In the genomic region with DNA sequence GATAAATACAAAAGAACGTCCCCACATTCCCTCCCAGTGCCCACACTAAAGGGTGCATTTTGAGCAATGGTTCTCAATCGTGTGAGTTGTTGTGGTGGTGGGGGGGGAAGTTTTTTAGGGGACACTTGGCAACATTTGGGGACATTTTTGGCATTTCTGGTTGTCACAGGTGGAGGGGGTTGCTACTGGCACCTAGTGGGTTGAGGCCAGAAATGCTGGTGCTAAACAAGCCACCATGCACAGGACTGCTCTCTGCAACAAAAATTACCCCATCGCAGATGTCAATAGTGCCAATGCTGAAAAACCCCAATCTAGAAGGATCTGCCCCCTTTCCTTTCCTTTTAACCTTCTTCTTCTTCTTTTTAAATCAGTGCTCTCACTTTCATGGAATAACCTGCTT, we compare ENCODE assay signal across 1 cellular context.
TF ChIP-seq lines count a peak whose summit lies in the region.

No MANE protein-coding gene starts in this region.

TF ChIP-seq in WTC11, 78 proteins besides CTCF, POLR2A, EP300 and RAD21:
- no peak for TF ChIP-seq MLX (CRISPR knock-in tag; IDR thresholded peaks at IDR 0.05)
- no peak for TF ChIP-seq NFATC4 (CRISPR knock-in tag; IDR thresholded peaks at IDR 0.05)
- TF ChIP-seq, protein P1, sequence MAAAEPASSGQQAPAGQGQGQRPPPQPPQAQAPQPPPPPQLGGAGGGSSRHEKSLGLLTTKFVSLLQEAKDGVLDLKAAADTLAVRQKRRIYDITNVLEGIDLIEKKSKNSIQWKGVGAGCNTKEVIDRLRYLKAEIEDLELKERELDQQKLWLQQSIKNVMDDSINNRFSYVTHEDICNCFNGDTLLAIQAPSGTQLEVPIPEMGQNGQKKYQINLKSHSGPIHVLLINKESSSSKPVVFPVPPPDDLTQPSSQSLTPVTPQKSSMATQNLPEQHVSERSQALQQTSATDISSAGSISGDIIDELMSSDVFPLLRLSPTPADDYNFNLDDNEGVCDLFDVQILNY (CRISPR knock-in tag; IDR thresholded peaks at IDR 0.05): no peak
- no peak for TF ChIP-seq FOXK1 (CRISPR knock-in tag; IDR thresholded peaks at IDR 0.05)
- TF ChIP-seq ZNF281 (CRISPR knock-in tag; IDR thresholded peaks at IDR 0.05): no peak
- TF ChIP-seq, protein P2, sequence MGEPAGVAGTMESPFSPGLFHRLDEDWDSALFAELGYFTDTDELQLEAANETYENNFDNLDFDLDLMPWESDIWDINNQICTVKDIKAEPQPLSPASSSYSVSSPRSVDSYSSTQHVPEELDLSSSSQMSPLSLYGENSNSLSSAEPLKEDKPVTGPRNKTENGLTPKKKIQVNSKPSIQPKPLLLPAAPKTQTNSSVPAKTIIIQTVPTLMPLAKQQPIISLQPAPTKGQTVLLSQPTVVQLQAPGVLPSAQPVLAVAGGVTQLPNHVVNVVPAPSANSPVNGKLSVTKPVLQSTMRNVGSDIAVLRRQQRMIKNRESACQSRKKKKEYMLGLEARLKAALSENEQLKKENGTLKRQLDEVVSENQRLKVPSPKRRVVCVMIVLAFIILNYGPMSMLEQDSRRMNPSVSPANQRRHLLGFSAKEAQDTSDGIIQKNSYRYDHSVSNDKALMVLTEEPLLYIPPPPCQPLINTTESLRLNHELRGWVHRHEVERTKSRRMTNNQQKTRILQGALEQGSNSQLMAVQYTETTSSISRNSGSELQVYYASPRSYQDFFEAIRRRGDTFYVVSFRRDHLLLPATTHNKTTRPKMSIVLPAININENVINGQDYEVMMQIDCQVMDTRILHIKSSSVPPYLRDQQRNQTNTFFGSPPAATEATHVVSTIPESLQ (CRISPR knock-in tag; IDR thresholded peaks at IDR 0.05): no peak
- TF ChIP-seq TEAD4 (CRISPR knock-in tag; IDR thresholded peaks at IDR 0.05): no peak
- TF ChIP-seq TP53 (CRISPR knock-in tag; IDR thresholded peaks at IDR 0.05): no peak
- TF ChIP-seq, protein P3, sequence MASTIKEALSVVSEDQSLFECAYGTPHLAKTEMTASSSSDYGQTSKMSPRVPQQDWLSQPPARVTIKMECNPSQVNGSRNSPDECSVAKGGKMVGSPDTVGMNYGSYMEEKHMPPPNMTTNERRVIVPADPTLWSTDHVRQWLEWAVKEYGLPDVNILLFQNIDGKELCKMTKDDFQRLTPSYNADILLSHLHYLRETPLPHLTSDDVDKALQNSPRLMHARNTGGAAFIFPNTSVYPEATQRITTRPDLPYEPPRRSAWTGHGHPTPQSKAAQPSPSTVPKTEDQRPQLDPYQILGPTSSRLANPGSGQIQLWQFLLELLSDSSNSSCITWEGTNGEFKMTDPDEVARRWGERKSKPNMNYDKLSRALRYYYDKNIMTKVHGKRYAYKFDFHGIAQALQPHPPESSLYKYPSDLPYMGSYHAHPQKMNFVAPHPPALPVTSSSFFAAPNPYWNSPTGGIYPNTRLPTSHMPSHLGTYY (CRISPR knock-in tag; IDR thresholded peaks at IDR 0.05): no peak
- TF ChIP-seq, protein P4, sequence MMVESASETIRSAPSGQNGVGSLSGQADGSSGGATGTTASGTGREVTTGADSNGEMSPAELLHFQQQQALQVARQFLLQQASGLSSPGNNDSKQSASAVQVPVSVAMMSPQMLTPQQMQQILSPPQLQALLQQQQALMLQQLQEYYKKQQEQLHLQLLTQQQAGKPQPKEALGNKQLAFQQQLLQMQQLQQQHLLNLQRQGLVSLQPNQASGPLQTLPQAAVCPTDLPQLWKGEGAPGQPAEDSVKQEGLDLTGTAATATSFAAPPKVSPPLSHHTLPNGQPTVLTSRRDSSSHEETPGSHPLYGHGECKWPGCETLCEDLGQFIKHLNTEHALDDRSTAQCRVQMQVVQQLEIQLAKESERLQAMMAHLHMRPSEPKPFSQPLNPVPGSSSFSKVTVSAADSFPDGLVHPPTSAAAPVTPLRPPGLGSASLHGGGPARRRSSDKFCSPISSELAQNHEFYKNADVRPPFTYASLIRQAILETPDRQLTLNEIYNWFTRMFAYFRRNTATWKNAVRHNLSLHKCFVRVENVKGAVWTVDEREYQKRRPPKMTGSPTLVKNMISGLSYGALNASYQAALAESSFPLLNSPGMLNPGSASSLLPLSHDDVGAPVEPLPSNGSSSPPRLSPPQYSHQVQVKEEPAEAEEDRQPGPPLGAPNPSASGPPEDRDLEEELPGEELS (CRISPR knock-in tag; IDR thresholded peaks at IDR 0.05): no peak
- no peak for TF ChIP-seq NR2C2 (CRISPR knock-in tag; IDR thresholded peaks at IDR 0.05)
- no peak for TF ChIP-seq SMAD3 (CRISPR knock-in tag; IDR thresholded peaks at IDR 0.05; ENCODE audit: borderline replicate concordance)
- no peak for TF ChIP-seq TEAD1 (CRISPR knock-in tag; IDR thresholded peaks at IDR 0.05)
- no peak for TF ChIP-seq TCF7 (CRISPR knock-in tag; IDR thresholded peaks at IDR 0.05; ENCODE audit: low read depth)
- TF ChIP-seq ZNF396 (CRISPR knock-in tag; IDR thresholded peaks at IDR 0.05; ENCODE audit: borderline replicate concordance): no peak
- no peak for TF ChIP-seq CBFB (CRISPR knock-in tag; IDR thresholded peaks at IDR 0.05; ENCODE audit: low read depth)
- TF ChIP-seq, protein P5, sequence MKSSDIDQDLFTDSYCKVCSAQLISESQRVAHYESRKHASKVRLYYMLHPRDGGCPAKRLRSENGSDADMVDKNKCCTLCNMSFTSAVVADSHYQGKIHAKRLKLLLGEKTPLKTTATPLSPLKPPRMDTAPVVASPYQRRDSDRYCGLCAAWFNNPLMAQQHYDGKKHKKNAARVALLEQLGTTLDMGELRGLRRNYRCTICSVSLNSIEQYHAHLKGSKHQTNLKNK (CRISPR knock-in tag; IDR thresholded peaks at IDR 0.05): no peak
- no peak for TF ChIP-seq ZNF232 (CRISPR knock-in tag; IDR thresholded peaks at IDR 0.05)
- no peak for TF ChIP-seq ZNF317 (CRISPR knock-in tag; IDR thresholded peaks at IDR 0.05; ENCODE audit: borderline replicate concordance, low read depth)
